In genomic region chr1:38817958-38818705, GRCh38 we compare ENCODE assay signal across 8 cellular contexts. TPM values are rescaled to one million over a fixed set of nuclear protein-coding genes. Genes with fewer than 3 reads are reported as not detected.
DNase-seq lines count a peak whose midpoint lies in the region; ATAC-seq and TF ChIP-seq lines count a peak whose summit lies in the region.

No MANE protein-coding gene starts in this region.

- no peaks in the 10 kb centered on the region for H3K36me3 Mint-ChIP-seq in CD8-positive, alpha-beta T cell
- H3K36me3 Mint-ChIP-seq in progenitor cell of endocrine pancreas (ENCODE audit: insufficient read depth): no peaks in the 10 kb centered on the region

- no peaks in the 10 kb centered on the region for H3K36me3 ChIP-seq in CD8-positive, alpha-beta T cell (ENCODE audit: insufficient read depth, low read length)

- H3K27ac ChIP-seq in CD8-positive, alpha-beta T cell (ENCODE audit: low read depth, low read length): no peak overlapping the region

- no peaks in the 10 kb centered on the region for H3K9me3 Mint-ChIP-seq in CD8-positive, alpha-beta T cell
- no peaks in the 10 kb centered on the region for H3K9me3 Mint-ChIP-seq in progenitor cell of endocrine pancreas (ENCODE audit: low read depth)

- no peak overlapping the region for H3K27ac Mint-ChIP-seq in CD8-positive, alpha-beta T cell
- H3K27ac Mint-ChIP-seq in progenitor cell of endocrine pancreas: no peak overlapping the region

- H3K4me1 Mint-ChIP-seq in CD8-positive, alpha-beta T cell (ENCODE audit: low read depth): peaks cover 14% of the 10 kb centered on the region
- H3K4me1 Mint-ChIP-seq in progenitor cell of endocrine pancreas (ENCODE audit: low read depth): peaks cover 8% of the 10 kb centered on the region

- TF ChIP-seq CTCF in CD8-positive, alpha-beta T cell (IDR thresholded peaks at IDR 0.05): peak; percentile 80
- TF ChIP-seq CTCF in LNCaP clone FGC (IDR thresholded peaks at IDR 0.05; ENCODE audit: control insufficient read depth, extremely low read depth, insufficient read depth) (peak; percentile 85), fibroblast of villous mesenchyme (IDR thresholded peaks at IDR 0.05; ENCODE audit: insufficient read depth, low read depth, low read length) (peak; percentile 58), progenitor cell of endocrine pancreas (IDR thresholded peaks at IDR 0.05; ENCODE audit: unreplicated experiment) (peak; percentile 96)

- ATAC-seq in CD8-positive, alpha-beta T cell: peak; percentile 64
- no peak for ATAC-seq in GM21447 (IDR thresholded peaks at IDR 0.05; ENCODE audit: unreplicated experiment)

- POLR2A ChIA-PET in CD8-positive, alpha-beta T cell (lab: Charles Lee): no interaction called here

- intact Hi-C loops in CD8-positive, alpha-beta T cell (cut with DNase I, micrococcal nuclease): loop anchor here (5.0 to 10.0 kb wide), 4 partner anchors 326 to 791 kb away; no protein-coding TSS in a partner anchor

- DNase-seq in CD8-positive, alpha-beta T cell: peak; percentile 21 to 69 (median 43)
- DNase-seq in LNCaP clone FGC (ENCODE audit: low read depth) (no peak), activated T-cell treated with anti-CD3 and anti-CD28 coated beads for 48 hours (ENCODE audit: low read depth) (peak; percentile 58), fibroblast of villous mesenchyme (ENCODE audit: low read depth) (peak; percentile 28), progenitor cell of endocrine pancreas (ENCODE audit: low spot score, unreplicated experiment) (peak; percentile 81), DMS153 treated with DMSO at 0.1 percent for 48 hours (lab: John Stamatoyannopoulos, UW; ENCODE audit: unreplicated experiment) (no peak), mesenteric fat pad (ENCODE audit: low spot score) (no peak)

- peak overlapping the region; percentile 35 for H3K4me3 ChIP-seq in CD8-positive, alpha-beta T cell (ENCODE audit: low read depth, low read length)
- H3K4me3 ChIP-seq in LNCaP clone FGC (ENCODE audit: low read depth, low read length) (peak overlapping the region; percentile 28), fibroblast of villous mesenchyme (ENCODE audit: low read depth, low read length) (peak overlapping the region; percentile 51)

- peaks cover 20% of the 10 kb centered on the region for H3K4me1 ChIP-seq in CD8-positive, alpha-beta T cell (ENCODE audit: insufficient read depth, low read length)

- CTCF ChIA-PET in CD8-positive, alpha-beta T cell (lab: Charles Lee): interaction anchor here (0.9 to 4.8 kb wide), 6 partner anchors 14 to 343 kb away, joined by 3 to 19 read pairs (median 4); no protein-coding TSS in a partner anchor

- H3K27me3 ChIP-seq in CD8-positive, alpha-beta T cell (ENCODE audit: insufficient read depth, low read length): peaks cover 22% of the 10 kb centered on the region

- no peaks in the 10 kb centered on the region for H3K9me3 ChIP-seq in CD8-positive, alpha-beta T cell (ENCODE audit: low read length)

- peak overlapping the region; percentile 43 for H3K4me3 Mint-ChIP-seq in CD8-positive, alpha-beta T cell
- H3K4me3 Mint-ChIP-seq in progenitor cell of endocrine pancreas (ENCODE audit: low read depth): peak overlapping the region; percentile 65

- peaks cover 59% of the 10 kb centered on the region for H3K27me3 Mint-ChIP-seq in CD8-positive, alpha-beta T cell (ENCODE audit: low read depth)
- H3K27me3 Mint-ChIP-seq in progenitor cell of endocrine pancreas: peaks cover 78% of the 10 kb centered on the region

RNA-seq across cellular contexts. Expression of gene RRAGC, which starts 41.4 kb away (rescaled TPM):
- 10 to 100 TPM; 13.6 to 14.7 TPM for total RNA-seq in CD8-positive, alpha-beta T cell
- total RNA-seq in fibroblast of villous mesenchyme: 21.2 and 25.1 TPM in 2 replicates
- total RNA-seq in progenitor cell of endocrine pancreas: 19.7 and 20.8 TPM in 2 replicates
- 81.3 TPM for total RNA-seq in mesenteric fat pad

RNA-seq across cellular contexts. Expression of gene MYCBP, which starts 55.0 kb away (rescaled TPM):
- 1 to 10 TPM; 2.0 to 3.2 TPM for total RNA-seq in CD8-positive, alpha-beta T cell
- 6.1 and 11.2 TPM in 2 replicates for total RNA-seq in fibroblast of villous mesenchyme
- total RNA-seq in progenitor cell of endocrine pancreas: 25.6 and 28.3 TPM in 2 replicates
- 13.5 TPM for total RNA-seq in mesenteric fat pad

Comparison
In these comparisons a context has a peak if more than half of its experiments do, and no peak if none do; other contexts are left out.
1. DNase-seq: peak in CD8-positive, alpha-beta T cell (7 of 7), activated T-cell treated with anti-CD3 and anti-CD28 coated beads for 48 hours (single experiment), fibroblast of villous mesenchyme (single experiment) and progenitor cell of endocrine pancreas (single experiment); none in LNCaP clone FGC (single experiment), DMS153 treated with DMSO at 0.1 percent for 48 hours (single experiment) and mesenteric fat pad (single experiment).
2. Peak in every context shown above with its lines, with median percentiles within 50 percentile points of each other: H3K4me3 ChIP-seq and CTCF ChIP-seq.